In genomic region chr20:873875-874607, GRCh38 we compare ENCODE assay signal across 1 cellular context.
TF ChIP-seq lines count a peak whose summit lies in the region.

No MANE protein-coding gene starts in this region.

TF ChIP-seq in GM23338, 12 proteins besides CTCF, POLR2A, EP300 and RAD21 (continued from another document):
- TF ChIP-seq, protein P1, sequence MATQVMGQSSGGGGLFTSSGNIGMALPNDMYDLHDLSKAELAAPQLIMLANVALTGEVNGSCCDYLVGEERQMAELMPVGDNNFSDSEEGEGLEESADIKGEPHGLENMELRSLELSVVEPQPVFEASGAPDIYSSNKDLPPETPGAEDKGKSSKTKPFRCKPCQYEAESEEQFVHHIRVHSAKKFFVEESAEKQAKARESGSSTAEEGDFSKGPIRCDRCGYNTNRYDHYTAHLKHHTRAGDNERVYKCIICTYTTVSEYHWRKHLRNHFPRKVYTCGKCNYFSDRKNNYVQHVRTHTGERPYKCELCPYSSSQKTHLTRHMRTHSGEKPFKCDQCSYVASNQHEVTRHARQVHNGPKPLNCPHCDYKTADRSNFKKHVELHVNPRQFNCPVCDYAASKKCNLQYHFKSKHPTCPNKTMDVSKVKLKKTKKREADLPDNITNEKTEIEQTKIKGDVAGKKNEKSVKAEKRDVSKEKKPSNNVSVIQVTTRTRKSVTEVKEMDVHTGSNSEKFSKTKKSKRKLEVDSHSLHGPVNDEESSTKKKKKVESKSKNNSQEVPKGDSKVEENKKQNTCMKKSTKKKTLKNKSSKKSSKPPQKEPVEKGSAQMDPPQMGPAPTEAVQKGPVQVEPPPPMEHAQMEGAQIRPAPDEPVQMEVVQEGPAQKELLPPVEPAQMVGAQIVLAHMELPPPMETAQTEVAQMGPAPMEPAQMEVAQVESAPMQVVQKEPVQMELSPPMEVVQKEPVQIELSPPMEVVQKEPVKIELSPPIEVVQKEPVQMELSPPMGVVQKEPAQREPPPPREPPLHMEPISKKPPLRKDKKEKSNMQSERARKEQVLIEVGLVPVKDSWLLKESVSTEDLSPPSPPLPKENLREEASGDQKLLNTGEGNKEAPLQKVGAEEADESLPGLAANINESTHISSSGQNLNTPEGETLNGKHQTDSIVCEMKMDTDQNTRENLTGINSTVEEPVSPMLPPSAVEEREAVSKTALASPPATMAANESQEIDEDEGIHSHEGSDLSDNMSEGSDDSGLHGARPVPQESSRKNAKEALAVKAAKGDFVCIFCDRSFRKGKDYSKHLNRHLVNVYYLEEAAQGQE (IDR thresholded peaks at IDR 0.05; ENCODE audit: unreplicated experiment) = no peak
- TF ChIP-seq JUNB (IDR thresholded peaks at IDR 0.05; ENCODE audit: unreplicated experiment) = no peak
- TF ChIP-seq NANOG (IDR thresholded peaks at IDR 0.05; ENCODE audit: borderline replicate concordance) = no peak
- TF ChIP-seq, protein P2, sequence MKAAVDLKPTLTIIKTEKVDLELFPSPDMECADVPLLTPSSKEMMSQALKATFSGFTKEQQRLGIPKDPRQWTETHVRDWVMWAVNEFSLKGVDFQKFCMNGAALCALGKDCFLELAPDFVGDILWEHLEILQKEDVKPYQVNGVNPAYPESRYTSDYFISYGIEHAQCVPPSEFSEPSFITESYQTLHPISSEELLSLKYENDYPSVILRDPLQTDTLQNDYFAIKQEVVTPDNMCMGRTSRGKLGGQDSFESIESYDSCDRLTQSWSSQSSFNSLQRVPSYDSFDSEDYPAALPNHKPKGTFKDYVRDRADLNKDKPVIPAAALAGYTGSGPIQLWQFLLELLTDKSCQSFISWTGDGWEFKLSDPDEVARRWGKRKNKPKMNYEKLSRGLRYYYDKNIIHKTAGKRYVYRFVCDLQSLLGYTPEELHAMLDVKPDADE (IDR thresholded peaks at IDR 0.05) = no peak
- TF ChIP-seq EZH2 (IDR thresholded peaks at IDR 0.05; ENCODE audit: low read depth, unreplicated experiment) = no peak
